Comparison of ENCODE assay signal across 11 cellular contexts in genomic region chr3:106302451-106303221, GRCh38.
DNase-seq lines count a peak whose midpoint lies in the region; ATAC-seq and TF ChIP-seq lines count a peak whose summit lies in the region.
"Had no signal": no experiment of that assay in that cellular context is flagged by ENCODE, and none has a peak within 500 bp of the region (broad histone marks: within the 10 kb centered on the region; RNA-seq: fewer than 3 reads in every experiment).

No MANE protein-coding gene starts in this region.

- peaks cover 47% of the 10 kb centered on the region for H3K4me1 Mint-ChIP-seq in activated naive CD8-positive, alpha-beta T cell treated with anti-CD3 and anti-CD28 coated beads, Interleukin-2, amount 50 U/mL, for 24 hours
- H3K4me1 Mint-ChIP-seq: neural crest cell had no signal

- H3K36me3 ChIP-seq in heart right ventricle (no peaks in the 10 kb centered on the region), colonic mucosa (no peaks in the 10 kb centered on the region)

- no peak for DNase-seq in activated naive CD8-positive, alpha-beta T cell treated with anti-CD3 and anti-CD28 coated beads, Interleukin-2, amount 50 U/mL, for 24 hours
- no peak for DNase-seq in AG08395 (ENCODE audit: low spot score)
- no peak for DNase-seq in Right ventricle myocardium inferior (ENCODE audit: missing footprints)
- DNase-seq in heart right ventricle: no peak
- DNase-seq in colonic mucosa: no peak

- no peaks in the 10 kb centered on the region for H3K9me3 Mint-ChIP-seq in activated naive CD8-positive, alpha-beta T cell treated with anti-CD3 and anti-CD28 coated beads, Interleukin-2, amount 50 U/mL, for 24 hours
- H3K9me3 Mint-ChIP-seq: neural crest cell, type B pancreatic cell had no signal

- H3K4me1 ChIP-seq in heart right ventricle: peaks cover 0 to 6% (median 0%) of the 10 kb centered on the region in 9 donors
- no peaks in the 10 kb centered on the region for H3K4me1 ChIP-seq in colonic mucosa

- H3K27ac Mint-ChIP-seq in activated naive CD8-positive, alpha-beta T cell treated with anti-CD3 and anti-CD28 coated beads, Interleukin-2, amount 50 U/mL, for 24 hours: peak overlapping the region; percentile 25
- H3K27ac Mint-ChIP-seq: type B pancreatic cell had no signal

- peak; percentile 90 for ATAC-seq in GM18511 (IDR thresholded peaks at IDR 0.05; ENCODE audit: unreplicated experiment)
- ATAC-seq in GM21390 (IDR thresholded peaks at IDR 0.05; ENCODE audit: unreplicated experiment): peak; percentile 89
- peak; percentile 91 for ATAC-seq in HG03439 (IDR thresholded peaks at IDR 0.05; ENCODE audit: unreplicated experiment)
- peak; percentile 50 for ATAC-seq in activated naive CD8-positive, alpha-beta T cell treated with anti-CD3 and anti-CD28 coated beads, Interleukin-2, amount 50 U/mL, for 24 hours
- ATAC-seq in Right ventricle myocardium inferior: no peak
- no peak for ATAC-seq in heart right ventricle

- H3K4me3 ChIP-seq in heart right ventricle (no peak overlapping the region), colonic mucosa (no peak overlapping the region)
- H3K4me3 ChIP-seq: SK-N-MC had no signal

- H3K4me3 Mint-ChIP-seq in activated naive CD8-positive, alpha-beta T cell treated with anti-CD3 and anti-CD28 coated beads, Interleukin-2, amount 50 U/mL, for 24 hours: no peak overlapping the region
- H3K4me3 Mint-ChIP-seq: neural crest cell, type B pancreatic cell had no signal

- H3K27ac ChIP-seq in heart right ventricle: no peak overlapping the region
- no peak overlapping the region for H3K27ac ChIP-seq in colonic mucosa
- H3K27ac ChIP-seq: SK-N-MC had no signal

- H3K27me3 ChIP-seq in heart right ventricle (no peaks in the 10 kb centered on the region), colonic mucosa (no peaks in the 10 kb centered on the region)

- H3K9ac ChIP-seq in colonic mucosa (ENCODE audit: low read depth in 2 of 2, low read length in 2 of 2): no peak overlapping the region

- no peaks in the 10 kb centered on the region for H3K27me3 Mint-ChIP-seq in activated naive CD8-positive, alpha-beta T cell treated with anti-CD3 and anti-CD28 coated beads, Interleukin-2, amount 50 U/mL, for 24 hours
- H3K27me3 Mint-ChIP-seq: type B pancreatic cell had no signal

- intact Hi-C loops in Right ventricle myocardium inferior (cut with DNase I) (no loop called here), heart right ventricle (cut with DNase I) (no loop called here), colonic mucosa (cut with DNase I) (no loop called here)

- no peak for TF ChIP-seq CTCF in heart right ventricle (IDR thresholded peaks at IDR 0.05)
- TF ChIP-seq CTCF in colonic mucosa (IDR thresholded peaks at IDR 0.05): no peak

- 71 to 78% methylated on average over 5 of the region's 5 CpGs for WGBS in heart right ventricle, 2 donors

- no peaks in the 10 kb centered on the region for H3K36me3 Mint-ChIP-seq in activated naive CD8-positive, alpha-beta T cell treated with anti-CD3 and anti-CD28 coated beads, Interleukin-2, amount 50 U/mL, for 24 hours (ENCODE audit: low read depth)
- H3K36me3 Mint-ChIP-seq: type B pancreatic cell had no signal

- H3K9me3 ChIP-seq in heart right ventricle: no peaks in the 10 kb centered on the region
- no peaks in the 10 kb centered on the region for H3K9me3 ChIP-seq in colonic mucosa

Comparison
In these comparisons a context has a peak if more than half of its experiments do, and no peak if none do; other contexts are left out.
1. ATAC-seq: peak in GM18511 (single experiment), GM21390 (single experiment), HG03439 (single experiment) and activated naive CD8-positive, alpha-beta T cell treated with anti-CD3 and anti-CD28 coated beads, Interleukin-2, amount 50 U/mL, for 24 hours (single experiment); none in Right ventricle myocardium inferior (single experiment) and heart right ventricle (0 of 8).